In genomic region chr1:84303154-84303830, GRCh38 we compare ENCODE assay signal across 8 cellular contexts. TPM values are rescaled to one million over a fixed set of nuclear protein-coding genes. Genes with fewer than 3 reads are reported as not detected.
A peak's percentile ranks its signal among the peaks of the same experiment; 100 is the strongest.
DNase-seq lines count a peak whose midpoint lies in the region; ATAC-seq, FAIRE-seq and TF ChIP-seq lines count a peak whose summit lies in the region.

No MANE protein-coding gene starts in this region.

- TF ChIP-seq EP300 in HepG2 (IDR thresholded peaks at IDR 0.05; ENCODE audit: low read depth in 2 of 2, low read length in 2 of 2): no peak
- no peak for TF ChIP-seq EP300 in HepG2 (CRISPR knock-in tag; IDR thresholded peaks at IDR 0.05; ENCODE audit: borderline replicate concordance)

- BruUV-seq in HepG2 (replicated peaks; lab: Mats Ljungman, UMichigan): no TSS peak

- H3K9me3 ChIP-seq in SK-N-MC (ENCODE audit: low read depth, low read length): no peaks in the 10 kb centered on the region
- H3K9me3 ChIP-seq in smooth muscle cell (replicated peaks; ENCODE audit: low read depth): no peaks in the 10 kb centered on the region
- H3K9me3 ChIP-seq in HepG2 (ENCODE audit: low read length): no peaks in the 10 kb centered on the region

- H3K36me3 ChIP-seq in SK-N-MC (ENCODE audit: insufficient read depth, low read length) (no peaks in the 10 kb centered on the region), smooth muscle cell (ENCODE audit: low read depth) (no peaks in the 10 kb centered on the region), HepG2 (replicated peaks in 1 of 2; ENCODE audit: control insufficient read depth in 1 of 2, insufficient read depth in 2 of 2, low read length in 2 of 2) (no peaks in the 10 kb centered on the region)

- H4K20me1 ChIP-seq in smooth muscle cell (ENCODE audit: low read depth): no peaks in the 10 kb centered on the region
- H4K20me1 ChIP-seq in HepG2 (ENCODE audit: insufficient read depth, low read length): no peaks in the 10 kb centered on the region

- H3K27ac Mint-ChIP-seq in activated CD8-positive, alpha-beta memory T cell treated with anti-CD3 and anti-CD28 coated beads, Interleukin-2, amount 10 ng/mL, durations not matched to agents 7 days and 5 days: peak overlapping the region; percentile 49

- H3K9me3 Mint-ChIP-seq in activated CD8-positive, alpha-beta memory T cell treated with anti-CD3 and anti-CD28 coated beads, Interleukin-2, amount 10 ng/mL, durations not matched to agents 7 days and 5 days (ENCODE audit: low read depth): peaks cover 2% of the 10 kb centered on the region

- H3K4me3 ChIP-seq in SK-N-MC: peak overlapping the region; percentile 76
- peak overlapping the region; percentile 48 for H3K4me3 ChIP-seq in smooth muscle cell
- H3K4me3 ChIP-seq in HepG2 (replicated peaks in 1 of 3; ENCODE audit: insufficient read depth in 1 of 3, low read depth in 2 of 3, low read length in 3 of 3): no peak overlapping the region

- peaks cover 9% of the 10 kb centered on the region for H3F3A ChIP-seq in smooth muscle cell (ENCODE audit: low read depth)

- H3K79me2 ChIP-seq in smooth muscle cell (ENCODE audit: low read depth) (no peaks in the 10 kb centered on the region), HepG2 (ENCODE audit: insufficient read depth, low read length) (no peaks in the 10 kb centered on the region)

- intact Hi-C loops in HepG2 (cut with micrococcal nuclease; ENCODE audit: unreplicated experiment): no loop called here

- H3K4me1 ChIP-seq in smooth muscle cell (ENCODE audit: low read depth) (peaks cover 47% of the 10 kb centered on the region), HepG2 (ENCODE audit: insufficient read depth, low read length) (peaks cover 6% of the 10 kb centered on the region; the same call in 1 of the 2 replicates)

- H2AFZ ChIP-seq in smooth muscle cell (ENCODE audit: low read depth): peak overlapping the region; percentile 99
- no peak overlapping the region for H2AFZ ChIP-seq in HepG2 (ENCODE audit: low read length)

- TF ChIP-seq RAD21 in HepG2 (CRISPR knock-in tag; IDR thresholded peaks at IDR 0.05): no peak

- H3K4me2 ChIP-seq in smooth muscle cell (peak overlapping the region; percentile 86), HepG2 (ENCODE audit: low read depth, low read length) (no peak overlapping the region)

- H3K27me3 Mint-ChIP-seq in activated CD8-positive, alpha-beta memory T cell treated with anti-CD3 and anti-CD28 coated beads, Interleukin-2, amount 10 ng/mL, durations not matched to agents 7 days and 5 days: no peaks in the 10 kb centered on the region

- TF ChIP-seq CTCF in smooth muscle cell (IDR thresholded peaks at IDR 0.05; ENCODE audit: borderline replicate concordance, insufficient read depth, poor library complexity, severe bottlenecking): no peak
- no peak for TF ChIP-seq CTCF in HepG2 (CRISPR knock-in tag; IDR thresholded peaks at IDR 0.05)

- CTCF ChIA-PET in activated CD8-positive, alpha-beta memory T cell treated with anti-CD3 and anti-CD28 coated beads, Interleukin-2, amount 10 ng/mL, durations not matched to agents 7 days and 5 days (lab: Charles Lee): interaction anchor here (1.3 to 1.8 kb wide), 3 partner anchors 18 to 159 kb away, joined by 3 to 6 read pairs (median 5); partner anchors contain the start of gene PRKACB
- CTCF ChIA-PET in HepG2 (lab: Yijun Ruan, JAX; ENCODE audit: low intra/inter-chr PET ratio, low total read pairs): no interaction called here

- H3K9ac ChIP-seq in SK-N-MC (ENCODE audit: insufficient read length) (peak overlapping the region; percentile 77), smooth muscle cell (ENCODE audit: low read depth) (peak overlapping the region; percentile 59), HepG2 (ENCODE audit: insufficient read depth, low read depth, low read length) (no peak overlapping the region)

- H3K27me3 ChIP-seq in smooth muscle cell (ENCODE audit: low read depth) (no peaks in the 10 kb centered on the region), HepG2 (ENCODE audit: control insufficient read depth in 1 of 2, insufficient read depth in 2 of 2, low read length in 2 of 2) (peaks cover 0 to 19% of the 10 kb centered on the region in 2 experiments; a peak in 2 of 5 replicates)

- H3K4me3 Mint-ChIP-seq in activated CD8-positive, alpha-beta memory T cell treated with anti-CD3 and anti-CD28 coated beads, Interleukin-2, amount 10 ng/mL, durations not matched to agents 7 days and 5 days: peak overlapping the region; percentile 72

- peaks cover 5% of the 10 kb centered on the region for H3K36me3 Mint-ChIP-seq in activated CD8-positive, alpha-beta memory T cell treated with anti-CD3 and anti-CD28 coated beads, Interleukin-2, amount 10 ng/mL, durations not matched to agents 7 days and 5 days

- H3K4me1 Mint-ChIP-seq in activated CD8-positive, alpha-beta memory T cell treated with anti-CD3 and anti-CD28 coated beads, Interleukin-2, amount 10 ng/mL, durations not matched to agents 7 days and 5 days: peaks cover 40% of the 10 kb centered on the region

- peak overlapping the region; percentile 80 for H3K27ac ChIP-seq in SK-N-MC
- H3K27ac ChIP-seq in smooth muscle cell (ENCODE audit: low read depth): peak overlapping the region; percentile 12
- no peak overlapping the region for H3K27ac ChIP-seq in HepG2 (ENCODE audit: extremely low read length, insufficient read depth, low read length)

- POLR2A ChIA-PET in HepG2 (lab: Yijun Ruan, JAX): no interaction called here

- FAIRE-seq in HepG2 (lab: Jason Lieb, UNC) (no peak), urothelium cell line (lab: Jason Lieb, UNC) (no peak)

- no peak for DNase-seq in activated CD8-positive, alpha-beta memory T cell treated with anti-CD3 and anti-CD28 coated beads, Interleukin-2, amount 10 ng/mL, durations not matched to agents 7 days and 5 days
- DNase-seq in activated CD8-positive, alpha-beta memory T cell treated with anti-CD3 and anti-CD28 coated beads for 24 hours: no peak
- DNase-seq in SK-N-MC (ENCODE audit: low read depth, low spot score) (no peak), glomerular visceral epithelial cell (ENCODE audit: extremely low spot score) (peak; percentile 2), smooth muscle cell (lab: John Stamatoyannopoulos, UW; ENCODE audit: unreplicated experiment) (no peak), HepG2 (ENCODE audit: low spot score) (no peak), urothelium cell line (ENCODE audit: low spot score) (no peak)

- no peak for TF ChIP-seq POLR2A in HepG2 (IDR thresholded peaks at IDR 0.05; ENCODE audit: insufficient read depth in 1 of 2, low read depth in 2 of 2, low read length in 2 of 2)

- in situ Hi-C loops in HepG2 (cut with HindIII; ENCODE audit: extremely low pct_ligation_motif_present, low pct_unique_long_range_greater_than_20kb): no loop called here

- 45% methylated on average over 4 of the region's 4 CpGs for WGBS in smooth muscle cell (ENCODE audit: low lambda C conversion rate)
- 24% methylated on average over 4 of the region's 4 CpGs for WGBS in HepG2 (ENCODE audit: low lambda C conversion rate)

- ATAC-seq in activated CD8-positive, alpha-beta memory T cell treated with anti-CD3 and anti-CD28 coated beads, Interleukin-2, amount 10 ng/mL, durations not matched to agents 7 days and 5 days: no peak
- ATAC-seq in HepG2 (no peak), GM18861 (IDR thresholded peaks at IDR 0.05; ENCODE audit: unreplicated experiment) (no peak)

TF ChIP-seq in HepG2, 621 proteins besides CTCF, POLR2A, EP300 and RAD21 (continues in another document):
- TF ChIP-seq ZNF44 (CRISPR knock-in tag; IDR thresholded peaks at IDR 0.05): no peak
- no peak for TF ChIP-seq SNAI1 (CRISPR knock-in tag; IDR thresholded peaks at IDR 0.05; ENCODE audit: borderline replicate concordance)
- no peak for TF ChIP-seq ZNF143 (CRISPR knock-in tag; IDR thresholded peaks at IDR 0.05)
- TF ChIP-seq, protein P1, sequence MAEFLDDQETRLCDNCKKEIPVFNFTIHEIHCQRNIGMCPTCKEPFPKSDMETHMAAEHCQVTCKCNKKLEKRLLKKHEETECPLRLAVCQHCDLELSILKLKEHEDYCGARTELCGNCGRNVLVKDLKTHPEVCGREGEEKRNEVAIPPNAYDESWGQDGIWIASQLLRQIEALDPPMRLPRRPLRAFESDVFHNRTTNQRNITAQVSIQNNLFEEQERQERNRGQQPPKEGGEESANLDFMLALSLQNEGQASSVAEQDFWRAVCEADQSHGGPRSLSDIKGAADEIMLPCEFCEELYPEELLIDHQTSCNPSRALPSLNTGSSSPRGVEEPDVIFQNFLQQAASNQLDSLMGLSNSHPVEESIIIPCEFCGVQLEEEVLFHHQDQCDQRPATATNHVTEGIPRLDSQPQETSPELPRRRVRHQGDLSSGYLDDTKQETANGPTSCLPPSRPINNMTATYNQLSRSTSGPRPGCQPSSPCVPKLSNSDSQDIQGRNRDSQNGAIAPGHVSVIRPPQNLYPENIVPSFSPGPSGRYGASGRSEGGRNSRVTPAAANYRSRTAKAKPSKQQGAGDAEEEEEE (CRISPR knock-in tag; IDR thresholded peaks at IDR 0.05; ENCODE audit: borderline replicate concordance): no peak
- no peak for TF ChIP-seq ZSCAN29 (CRISPR knock-in tag; conservative IDR thresholded peaks at IDR 0.05)

RNA-seq across cellular contexts. Expression of gene SAMD13, which starts 1.8 kb away (rescaled TPM):
- under 1 TPM; 0.73 to 0.82 TPM for total RNA-seq in activated CD8-positive, alpha-beta memory T cell treated with anti-CD3 and anti-CD28 coated beads, Interleukin-2, amount 10 ng/mL, durations not matched to agents 7 days and 5 days
- 0.54 and 2.7 TPM in 2 replicates for total RNA-seq in smooth muscle cell
- polyA plus RNA-seq in smooth muscle cell: 0.66 and 1.0 TPM in 2 replicates
- total RNA-seq in HepG2 (2016; rRNA removed; fragmentation: Illumina TruSeq; extraction: Trizol): 0.18 TPM in 2 replicates
- not detected in 2 replicates for total RNA-seq in HepG2 (2016; cell fraction: cytosol; rRNA removed; fragmentation: Illumina TruSeq; extraction: Trizol; ENCODE audit: low read depth)
- 0.28 and 0.41 TPM in 2 replicates for total RNA-seq in HepG2 (2016; cell fraction: insoluble cytoplasmic fraction; rRNA removed; fragmentation: Illumina TruSeq; extraction: Trizol)
- 0.38 and 0.43 TPM in 2 replicates for total RNA-seq in HepG2 (2016; cell fraction: membrane; rRNA removed; fragmentation: Illumina TruSeq; extraction: Trizol)
- not detected in 2 replicates for total RNA-seq in HepG2 (2016; cell fraction: nucleus; rRNA removed; fragmentation: Illumina TruSeq; extraction: Trizol)
- polyA plus RNA-seq in HepG2 (2011; rRNA removed): 0.09 TPM in 1 of 2 replicates, not detected in the other
- polyA plus RNA-seq in HepG2 (2011; cell fraction: cytosol; rRNA removed): 0.10 TPM in 1 of 2 replicates, not detected in the other
- not detected in 2 replicates for polyA plus RNA-seq in HepG2 (2011; cell fraction: nucleus; rRNA removed)
- polyA plus RNA-seq in HepG2 (2012): 0.20 and 0.40 TPM in 2 replicates
- polyA plus RNA-seq in HepG2 (2016; cell fraction: cytosol; fragmentation: Illumina TruSeq; extraction: Trizol; ENCODE audit: low read depth): 0.15 and 0.22 TPM in 2 replicates
- 0.16 and 0.52 TPM in 2 replicates for polyA plus RNA-seq in HepG2 (2016; cell fraction: insoluble cytoplasmic fraction; fragmentation: Illumina TruSeq; extraction: Trizol; ENCODE audit: low read depth)
- polyA plus RNA-seq in HepG2 (2016; cell fraction: membrane; fragmentation: Illumina TruSeq; extraction: Trizol; ENCODE audit: low read depth): 0.20 and 0.31 TPM in 2 replicates
- not detected in 2 replicates for polyA plus RNA-seq in HepG2 (2016; cell fraction: nucleus; fragmentation: Illumina TruSeq; extraction: Trizol; ENCODE audit: insufficient read depth, low read depth)
- not detected in 2 replicates for polyA minus RNA-seq in HepG2 (2011; rRNA and poly(A)+ RNA removed; ENCODE audit: low replicate concordance)
- polyA minus RNA-seq in HepG2 (2011; cell fraction: cytosol; rRNA and poly(A)+ RNA removed): not detected in 2 replicates
- not detected in 2 replicates for polyA minus RNA-seq in HepG2 (2011; cell fraction: nucleus; rRNA and poly(A)+ RNA removed)

Comparison
In these comparisons a context has a peak if more than half of its experiments do, and no peak if none do; other contexts are left out.
1. H3K4me3 ChIP-seq: peak in SK-N-MC (single experiment) and smooth muscle cell (single experiment); none in HepG2 (0 of 3).